8 cellular contexts compared by ENCODE assay signal in genomic region chr6:28789553-28790083, GRCh38.
DNase-seq lines count a peak whose midpoint lies in the region; ATAC-seq and TF ChIP-seq lines count a peak whose summit lies in the region.

No MANE protein-coding gene starts in this region.

- no peak overlapping the region for H3K27ac ChIP-seq in HL-60 (replicated peaks)

- peaks cover 24% of the 10 kb centered on the region for H3K27me3 Mint-ChIP-seq in endothelial cell (ENCODE audit: unreplicated experiment)

- H3K36me3 Mint-ChIP-seq in endothelial cell (ENCODE audit: low read depth, unreplicated experiment), result no peaks in the 10 kb centered on the region

- H3K27me3 ChIP-seq in HL-60 (ENCODE audit: insufficient read depth, poor library complexity, severe bottlenecking), result peaks cover 7% of the 10 kb centered on the region

- peak overlapping the region; percentile 32 for H3K27ac Mint-ChIP-seq in endothelial cell (ENCODE audit: unreplicated experiment)

- in situ Hi-C loops in SK-MEL-5 (cut with HindIII; ENCODE audit: low pct_unique_long_range_greater_than_20kb, low sequenced_read_pairs), result no loop called here

- peak; percentile 44 for DNase-seq in COLO829 (ENCODE audit: low spot score)
- peak in 1 of 2 experiments; percentile 25 for DNase-seq in HL-60 (ENCODE audit: low read depth in 1 of 2, low spot score in 1 of 2)
- DNase-seq in SK-MEL-5 (ENCODE audit: low read depth, low spot score), result peak; percentile 89
- no peak for DNase-seq in endothelial cell (ENCODE audit: low spot score)
- peak; percentile 2 for DNase-seq in putamen (ENCODE audit: low spot score)
- no peak for DNase-seq in NCI-H2196 (lab: John Stamatoyannopoulos, UW; ENCODE audit: unreplicated experiment)

- peak overlapping the region; percentile 89 for H3K4me3 Mint-ChIP-seq in endothelial cell (ENCODE audit: unreplicated experiment)

- H3K4me1 Mint-ChIP-seq in endothelial cell (ENCODE audit: unreplicated experiment), result peaks cover 24% of the 10 kb centered on the region

- H3K9me3 Mint-ChIP-seq in endothelial cell (ENCODE audit: unreplicated experiment), result no peaks in the 10 kb centered on the region

- TF ChIP-seq CTCF in HL-60 (IDR thresholded peaks at IDR 0.05; ENCODE audit: insufficient read depth, low read length), result no peak
- no peak for TF ChIP-seq CTCF in endothelial cell (IDR thresholded peaks at IDR 0.05; ENCODE audit: unreplicated experiment)

- peak overlapping the region; percentile 41 for H3K4me3 ChIP-seq in HL-60 (replicated peaks; ENCODE audit: insufficient read depth, low read length)

- no peak for ATAC-seq in GM18502 (IDR thresholded peaks at IDR 0.05; ENCODE audit: poor library complexity, unreplicated experiment)
- no peak for ATAC-seq in HG02970 (IDR thresholded peaks at IDR 0.05; ENCODE audit: low FRiP score, unreplicated experiment)

Comparison
In these comparisons a context has a peak if more than half of its experiments do, and no peak if none do; other contexts are left out.
1. DNase-seq: peak in COLO829 (single experiment), SK-MEL-5 (single experiment) and putamen (single experiment); none in endothelial cell (single experiment) and NCI-H2196 (single experiment).